In the genomic region with DNA sequence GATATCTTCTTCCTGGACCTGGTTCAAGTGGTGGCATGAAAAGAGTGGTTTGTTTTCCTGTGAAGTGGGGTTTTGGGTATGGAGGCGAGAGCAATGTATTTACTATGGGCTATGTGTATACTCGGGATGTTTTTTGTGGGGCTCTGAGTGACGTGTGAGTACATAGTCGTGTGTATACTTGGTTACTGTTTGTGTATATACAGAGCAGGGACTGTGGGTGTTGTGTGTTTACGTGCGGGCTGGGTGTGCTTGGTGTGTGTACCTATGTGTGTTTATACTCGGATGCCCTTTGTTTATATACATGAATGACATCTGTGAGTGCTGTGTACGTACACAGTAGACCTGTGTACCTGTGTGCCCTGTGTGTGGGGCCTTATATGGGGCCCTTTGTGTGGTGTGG, we compare ENCODE assay signal across 16 cellular contexts.
DNase-seq lines count a peak whose midpoint lies in the region; ATAC-seq and TF ChIP-seq lines count a peak whose summit lies in the region.
"Had no signal": no experiment of that assay in that cellular context is flagged by ENCODE, and none has a peak within 500 bp of the region (broad histone marks: within the 10 kb centered on the region; RNA-seq: fewer than 3 reads in every experiment).

No MANE protein-coding gene starts in this region.

- no peaks in the 10 kb centered on the region for H3K27me3 ChIP-seq in RWPE2 (ENCODE audit: insufficient read depth, poor library complexity, severe bottlenecking)
- no peaks in the 10 kb centered on the region for H3K27me3 ChIP-seq in iPS-18a (ENCODE audit: control insufficient read depth, insufficient read depth, low read length)
- H3K27me3 ChIP-seq in parathyroid adenoma (ENCODE audit: control insufficient read depth, insufficient read depth, low read length), result no peaks in the 10 kb centered on the region
- H3K27me3 ChIP-seq: heart right ventricle, left lung had no signal

- H3K9me3 ChIP-seq in RWPE2 (ENCODE audit: severe bottlenecking), result no peaks in the 10 kb centered on the region
- no peaks in the 10 kb centered on the region for H3K9me3 ChIP-seq in iPS-18a (ENCODE audit: control insufficient read depth, low read depth, low read length)
- H3K9me3 ChIP-seq in parathyroid adenoma (ENCODE audit: control insufficient read depth, low read length), result no peaks in the 10 kb centered on the region
- H3K9me3 ChIP-seq: heart right ventricle, left lung had no signal

- no peak for ATAC-seq in RWPE2 (ENCODE audit: low read depth)
- ATAC-seq: esophagus mucosa, left lung had no signal

- H3K36me3 ChIP-seq in RWPE2 (ENCODE audit: low read depth) (peaks cover 63% of the 10 kb centered on the region), iPS-18a (ENCODE audit: control insufficient read depth, low read depth, low read length) (peaks cover 21% of the 10 kb centered on the region), parathyroid adenoma (ENCODE audit: control insufficient read depth, insufficient read depth, low read length) (no peaks in the 10 kb centered on the region)

- peak overlapping the region; percentile 100 for H3K27ac ChIP-seq in RWPE2 (ENCODE audit: poor library complexity, severe bottlenecking)
- H3K27ac ChIP-seq in iPS-18a (ENCODE audit: low read length), result peak overlapping the region; percentile 52
- H3K27ac ChIP-seq in parathyroid adenoma, result peak overlapping the region; percentile 81
- H3K27ac ChIP-seq: heart right ventricle, left lung, WERI-Rb-1 had no signal

- in situ Hi-C loops in GM13976 (cut with MboI; ENCODE audit: low sequenced_read_pairs, unreplicated experiment), result no loop called here

- peak overlapping the region; percentile 64 for H3K9ac ChIP-seq in iPS-18a (ENCODE audit: low read length)
- H3K9ac ChIP-seq in parathyroid adenoma, result no peak overlapping the region

- no peak overlapping the region for H2AFZ ChIP-seq in parathyroid adenoma

- DNase-seq in GM13976 (ENCODE audit: low spot score) (peak; percentile 8), RWPE2 (ENCODE audit: low spot score) (no peak), HUDEP-2 (lab: John Stamatoyannopoulos, UW; ENCODE audit: unreplicated experiment in 76 of 76) (no peak), Ammon's horn (ENCODE audit: low spot score) (no peak), NCI-H446 (lab: John Stamatoyannopoulos, UW) (no peak)
- no peak for DNase-seq in stimulated activated CD4-positive, alpha-beta T cell treated with anti-CD3 and anti-CD28 coated beads, Interleukin-4, amount 100 ng/mL, for 24 hours
- DNase-seq: activated effector memory CD4-positive, alpha-beta T cell treated with anti-CD3 and anti-CD28 coated beads, Interleukin-2, amount 50 U/mL, for 16 hours; DMS153; heart right ventricle; KG1; left lung; NCI-H1417 treated with DMSO at 0.1 percent for 48 hours; WERI-Rb-1 had no signal

- peak overlapping the region; percentile 43 for H3K4me2 ChIP-seq in parathyroid adenoma (ENCODE audit: low read length)

- H3K79me2 ChIP-seq in parathyroid adenoma, result peaks cover 3% of the 10 kb centered on the region

- H3K4me1 ChIP-seq in RWPE2 (ENCODE audit: insufficient read depth, poor library complexity, severe bottlenecking), result peaks cover 40% of the 10 kb centered on the region
- H3K4me1 ChIP-seq in iPS-18a (ENCODE audit: control insufficient read depth, low read depth, low read length), result peaks cover 29% of the 10 kb centered on the region
- peaks cover 17% of the 10 kb centered on the region for H3K4me1 ChIP-seq in parathyroid adenoma

- H3K4me3 ChIP-seq in RWPE2 (ENCODE audit: severe bottlenecking) (no peak overlapping the region), iPS-18a (ENCODE audit: low read length) (peak overlapping the region; percentile 69), parathyroid adenoma (ENCODE audit: low read depth, low read length) (peak overlapping the region; percentile 39)
- H3K4me3 ChIP-seq: heart right ventricle, left lung had no signal

- no peak for TF ChIP-seq CTCF in GM13976 (IDR thresholded peaks at IDR 0.05; ENCODE audit: borderline replicate concordance, control extremely low read depth, extremely low read depth, insufficient read depth, missing control alignments)
- no peak for TF ChIP-seq CTCF in RWPE2 (IDR thresholded peaks at IDR 0.05; ENCODE audit: poor library complexity, severe bottlenecking)
- TF ChIP-seq CTCF in parathyroid adenoma (IDR thresholded peaks at IDR 0.05), result no peak
